In the genomic region with DNA sequence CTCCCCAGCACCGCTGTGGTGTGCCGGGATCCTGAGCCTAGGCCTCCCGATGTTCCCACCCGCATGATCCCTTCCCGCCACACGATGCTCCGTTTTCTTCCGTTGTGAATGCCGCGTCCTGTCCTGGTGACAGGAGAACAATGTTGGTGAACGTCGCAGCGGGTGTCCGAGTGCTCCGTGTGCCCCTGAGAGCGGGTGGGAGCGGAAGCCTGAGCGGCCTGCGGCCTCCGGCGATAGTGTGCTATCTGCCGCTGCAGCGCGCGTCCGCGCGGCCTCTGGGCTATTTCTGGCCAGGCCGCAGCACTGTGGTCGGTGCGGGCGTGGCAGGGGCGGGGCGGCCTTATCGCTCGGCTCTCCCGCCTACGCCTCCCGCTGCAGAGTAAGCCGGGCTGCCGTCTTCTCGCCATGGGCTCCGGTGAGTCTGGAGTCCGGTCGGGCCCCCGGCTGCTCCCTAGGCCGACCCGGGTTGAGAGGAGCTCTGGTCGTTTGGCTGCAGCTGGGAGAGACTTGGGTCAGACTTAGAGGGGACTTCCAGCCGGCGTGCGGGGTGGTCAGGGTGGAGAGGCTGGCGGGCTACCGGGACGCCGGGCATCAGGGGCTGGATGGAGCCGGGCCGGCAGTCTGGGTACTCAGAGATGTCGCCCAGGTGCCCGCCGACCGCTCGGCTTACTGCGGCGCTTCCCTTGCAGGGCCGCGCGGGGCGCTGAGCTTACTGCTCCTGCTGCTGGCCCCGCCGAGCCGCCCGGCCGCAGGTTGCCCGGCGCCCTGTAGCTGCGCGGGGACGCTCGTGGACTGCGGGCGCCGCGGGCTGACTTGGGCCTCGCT, we compare ENCODE assay signal across 8 cellular contexts. TPM values are rescaled to one million over a fixed set of nuclear protein-coding genes. Genes with fewer than 3 reads are reported as not detected.
DNase-seq lines count a peak whose midpoint lies in the region; ATAC-seq and TF ChIP-seq lines count a peak whose summit lies in the region.

A gene (plus strand): TSS at position 375 of the 825 bp plus-strand sequence. CDS start 31 bp downstream, at position 406.

- peak within 1 kb of the TSS in 3 of 4 donors; percentile 38 to 76 (median 61) for H3K4me3 Mint-ChIP-seq in CD4-positive, CD25-positive, alpha-beta regulatory T cell
- peak within 1 kb of the TSS; percentile 50 for H3K4me3 Mint-ChIP-seq in mesothelial cell of epicardium

- H3K9me3 ChIP-seq in CD4-positive, CD25-positive, alpha-beta regulatory T cell (ENCODE audit: control insufficient read depth in 2 of 2, low read length in 2 of 2): no peaks in the 10 kb centered on the region

- DNase-seq in CD4-positive, CD25-positive, alpha-beta regulatory T cell: peak in 1 of 3 donors; percentile 43
- DNase-seq in NB4 (ENCODE audit: low read depth) (peak; percentile 78), brain microvascular endothelial cell (peak; percentile 20), mesothelial cell of epicardium (ENCODE audit: low spot score in 2 of 2, unreplicated experiment in 2 of 2) (no peak), GOT3 (lab: John Stamatoyannopoulos, UW) (no peak)

- no peak within 1 kb of the TSS for H3K4me3 ChIP-seq in CD4-positive, CD25-positive, alpha-beta regulatory T cell (ENCODE audit: low read depth, low read length)
- H3K4me3 ChIP-seq in NB4 (ENCODE audit: low read depth, low read length): peak within 1 kb of the TSS; percentile 21
- no peak within 1 kb of the TSS for H3K4me3 ChIP-seq in brain microvascular endothelial cell (ENCODE audit: low read depth, low read length)

- TF ChIP-seq CTCF in NB4 (IDR thresholded peaks at IDR 0.05; ENCODE audit: low read depth, low read length) (no peak), brain microvascular endothelial cell (IDR thresholded peaks at IDR 0.05; ENCODE audit: low read depth, low read length, missing control alignments) (peak; percentile 12), mesothelial cell of epicardium (IDR thresholded peaks at IDR 0.05; ENCODE audit: unreplicated experiment) (peak; percentile 37)

- H3K36me3 ChIP-seq in CD4-positive, CD25-positive, alpha-beta regulatory T cell (ENCODE audit: control insufficient read depth, insufficient read depth, low read length): no peaks in the 10 kb centered on the region
- peaks cover 18% of the 10 kb centered on the region for H3K36me3 ChIP-seq in brain microvascular endothelial cell (replicated peaks)

- H3K27me3 ChIP-seq in CD4-positive, CD25-positive, alpha-beta regulatory T cell (ENCODE audit: control insufficient read depth, insufficient read depth, low read length): peaks cover 5% of the 10 kb centered on the region
- H3K27me3 ChIP-seq in brain microvascular endothelial cell (replicated peaks): no peaks in the 10 kb centered on the region

- H3K9me3 Mint-ChIP-seq in CD4-positive, CD25-positive, alpha-beta regulatory T cell: no peaks in the 10 kb centered on the region
- no peaks in the 10 kb centered on the region for H3K9me3 Mint-ChIP-seq in mesothelial cell of epicardium

- H3K27me3 Mint-ChIP-seq in CD4-positive, CD25-positive, alpha-beta regulatory T cell: peaks cover 46% of the 10 kb centered on the region
- H3K27me3 Mint-ChIP-seq in mesothelial cell of epicardium (ENCODE audit: low read depth): peaks cover 85% of the 10 kb centered on the region

- H3K27ac Mint-ChIP-seq in CD4-positive, CD25-positive, alpha-beta regulatory T cell: peak within 1 kb of the TSS in 1 of 3 donors; percentile 38
- H3K27ac Mint-ChIP-seq in mesothelial cell of epicardium: no peak within 1 kb of the TSS

- H3K36me3 Mint-ChIP-seq in CD4-positive, CD25-positive, alpha-beta regulatory T cell: no peaks in the 10 kb centered on the region
- H3K36me3 Mint-ChIP-seq in mesothelial cell of epicardium: peaks cover 17% of the 10 kb centered on the region

- no peak within 1 kb of the TSS for H3K27ac ChIP-seq in CD4-positive, CD25-positive, alpha-beta regulatory T cell (ENCODE audit: insufficient read depth, low read length, poor library complexity, severe bottlenecking)
- H3K27ac ChIP-seq in brain microvascular endothelial cell: no peak within 1 kb of the TSS

- H3K4me1 ChIP-seq in CD4-positive, CD25-positive, alpha-beta regulatory T cell (ENCODE audit: control insufficient read depth, insufficient read depth, low read length, poor library complexity, severe bottlenecking): peaks cover 25% of the 10 kb centered on the region

- in situ Hi-C loops in brain microvascular endothelial cell (cut with HindIII; ENCODE audit: low pct_ligation_motif_present, low sequenced_read_pairs): no loop called here

- H3K4me1 Mint-ChIP-seq in CD4-positive, CD25-positive, alpha-beta regulatory T cell: peaks cover 0 to 28% (median under 1%) of the 10 kb centered on the region in 4 donors
- peaks cover 16% of the 10 kb centered on the region for H3K4me1 Mint-ChIP-seq in mesothelial cell of epicardium

- ATAC-seq in CD4-positive, CD25-positive, alpha-beta regulatory T cell (ENCODE audit: low read depth in 2 of 2): peak; percentile 45 to 48
- ATAC-seq in HG02571 (IDR thresholded peaks at IDR 0.05; ENCODE audit: unreplicated experiment) (no peak), HG03520 (IDR thresholded peaks at IDR 0.05; ENCODE audit: unreplicated experiment) (no peak), GM18505 (IDR thresholded peaks at IDR 0.05; ENCODE audit: unreplicated experiment) (no peak)

- TF ChIP-seq POLR2A in NB4 (IDR thresholded peaks at IDR 0.05; ENCODE audit: extremely low read depth, insufficient read length) (no peak), GM18505 (IDR thresholded peaks at IDR 0.05; ENCODE audit: borderline replicate concordance, extremely low read depth, insufficient read depth, insufficient read length) (no peak)

RNA-seq across cellular contexts. Expression of the gene that starts here (rescaled TPM):
- 6.4 TPM for total RNA-seq in CD4-positive, CD25-positive, alpha-beta regulatory T cell
- not detected for polyA plus RNA-seq in CD4-positive, CD25-positive, alpha-beta regulatory T cell
- 1.4 to 5.7 TPM (median 4.4 TPM) in 3 replicates for total RNA-seq in mesothelial cell of epicardium

Comparison
In these comparisons a context has a peak if more than half of its experiments do, and no peak if none do; other contexts are left out.
1. ATAC-seq: peak in CD4-positive, CD25-positive, alpha-beta regulatory T cell (2 of 2); none in HG02571 (single experiment), HG03520 (single experiment) and GM18505 (single experiment).
2. DNase-seq: peak in NB4 (single experiment) and brain microvascular endothelial cell (single experiment); none in mesothelial cell of epicardium (0 of 2) and GOT3 (single experiment).